ENCODE assay signal across 28 cellular contexts in genomic region chr14:34895277-34895676, GRCh38.
"Had no signal": no experiment of that assay in that cellular context is flagged by ENCODE, and none has a peak within 500 bp of the region (broad histone marks: within the 10 kb centered on the region; RNA-seq: fewer than 3 reads in every experiment).

No MANE protein-coding gene starts in this region.

- H3K27me3 ChIP-seq: dorsolateral prefrontal cortex, foreskin keratinocyte, gastroesophageal sphincter, heart left ventricle, pancreas, suprapubic skin, thyroid gland, vagina had no signal

- H3K4me3 ChIP-seq: dorsolateral prefrontal cortex, gastroesophageal sphincter, heart left ventricle, lower lobe of right lung, pancreas, smooth muscle cell, suprapubic skin, thyroid gland, vagina had no signal

- H3K4me1 ChIP-seq: foreskin keratinocyte, gastroesophageal sphincter, heart left ventricle, lower lobe of right lung, pancreas, suprapubic skin, thyroid gland, vagina had no signal

- FAIRE-seq: colon, keratinocyte, pancreas had no signal

- ATAC-seq: esophagus mucosa; foreskin keratinocyte; gastroesophageal sphincter; heart left ventricle; left ventricle myocardium superior; lower lobe of right lung; naive thymus-derived CD8-positive, alpha-beta T cell; pancreas; sciatic nerve; stimulated activated naive CD8-positive, alpha-beta T cell treated with anti-CD3 and anti-CD28 coated beads, Interleukin-15, amount 100 ng/mL, for 72 hours had no signal

- H3K27ac ChIP-seq: dorsolateral prefrontal cortex, epithelial cell of prostate, foreskin keratinocyte, gastroesophageal sphincter, heart left ventricle, lower lobe of right lung, pancreas, suprapubic skin, thyroid gland, vagina had no signal

- H3K36me3 ChIP-seq: gastroesophageal sphincter, heart left ventricle, lower lobe of right lung, pancreas, suprapubic skin, thyroid gland, vagina had no signal

- H3K9me3 ChIP-seq: gastroesophageal sphincter, heart left ventricle, lower lobe of right lung, pancreas, suprapubic skin, thyroid gland, vagina had no signal

- DNase-seq: dorsolateral prefrontal cortex; effector CD4-positive, alpha-beta T cell; foreskin keratinocyte; heart left ventricle; hippocampal formation; left ventricle myocardium superior; lower lobe of right lung; naive thymus-derived CD8-positive, alpha-beta T cell; nephron progenitor cell; occipital lobe; pancreas; stimulated activated CD4-positive, alpha-beta T cell treated with anti-CD3 and anti-CD28 coated beads, Interleukin-12 subunit alpha, Interleukin-12 subunit beta, amount 100 ng/mL, for 4 hours; stimulated activated CD4-positive, alpha-beta T cell treated with anti-CD3 and anti-CD28 coated beads, Interleukin-1b, Interleukin-23, amount 100 ng/mL, for 48 hours; stimulated activated CD4-positive, alpha-beta T cell treated with anti-CD3 and anti-CD28 coated beads, Interleukin-4, amount 100 ng/mL, for 1 hour; stimulated activated CD8-positive, alpha-beta memory T cell treated with anti-CD3 and anti-CD28 coated beads, Interleukin-4, amount 100 ng/mL, for 48 hours; stimulated activated naive CD4-positive, alpha-beta T cell; stimulated activated naive CD8-positive, alpha-beta T cell treated with anti-CD3 and anti-CD28 coated beads, Interleukin-15, amount 100 ng/mL, for 72 hours; thyroid gland; trophoblast cell had no signal

- H3K4me2 ChIP-seq: smooth muscle cell had no signal
